18 cellular contexts compared by ENCODE assay signal in the genomic region with DNA sequence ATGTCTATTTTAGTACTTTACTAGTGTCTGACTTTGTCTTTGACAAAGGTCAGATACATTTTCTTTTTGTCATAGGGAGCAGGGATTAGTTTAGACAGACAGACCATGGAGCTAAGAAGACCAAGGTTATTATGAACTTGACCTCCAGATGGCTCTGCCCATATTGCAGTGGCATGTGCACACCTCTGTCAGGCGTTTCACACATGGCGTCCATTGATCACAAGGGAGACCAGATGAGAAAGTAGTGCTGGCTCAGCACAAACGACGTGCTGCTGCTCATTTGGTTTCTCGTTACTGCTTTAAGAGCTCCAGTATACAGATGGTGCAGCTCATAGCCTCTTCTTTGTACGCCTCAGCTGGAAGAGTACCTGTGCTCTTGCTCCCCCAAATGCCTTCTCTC. TPM values are rescaled to one million over a fixed set of nuclear protein-coding genes. Genes with fewer than 3 reads are reported as not detected.
DNase-seq lines count a peak whose midpoint lies in the region; ATAC-seq, FAIRE-seq and TF ChIP-seq lines count a peak whose summit lies in the region.
"Had no signal": no experiment of that assay in that cellular context is flagged by ENCODE, and none has a peak within 500 bp of the region (broad histone marks: within the 10 kb centered on the region; RNA-seq: fewer than 3 reads in every experiment).

No MANE protein-coding gene starts in this region.

- peak overlapping the region in 1 of 2 experiments; percentile 47; a peak in 2 of 5 replicates for H3K4me3 Mint-ChIP-seq in H9
- H3K4me3 Mint-ChIP-seq in endodermal cell = no peak overlapping the region
- no peak overlapping the region for H3K4me3 Mint-ChIP-seq in neural progenitor cell
- H3K4me3 Mint-ChIP-seq: T-helper 1 cell treated with Interleukin-12 subunit alpha and Interleukin-12 subunit beta and Interleukin-4 antibody, amounts not matched to agents 30 μg/mL and 1 μg/mL, for 36 hours had no signal

- POLR2A ChIA-PET in OCI-LY7 (lab: Charles Lee) = interaction anchor here (0.7 to 2.1 kb wide), 2 partner anchors 13 to 488 kb away, joined by 3 to 8 read pairs; no protein-coding TSS in a partner anchor
- POLR2A ChIA-PET in A673 (lab: Charles Lee; ENCODE audit: low non-redundant PET) = no interaction called here

- H2BK120ac ChIP-seq in H9 (ENCODE audit: low read depth, low read length, poor library complexity, severe bottlenecking) = no peak overlapping the region

- H3K9me2 ChIP-seq in OCI-LY7 (ENCODE audit: insufficient read depth, low read length) = no peaks in the 10 kb centered on the region

- H2BK20ac ChIP-seq in H9 (ENCODE audit: low read depth, low read length, poor library complexity, severe bottlenecking) = no peak overlapping the region

- FAIRE-seq in frontal cortex (lab: Jason Lieb, UNC) = no peak

- TF ChIP-seq CTCF in H9 (conservative IDR thresholded peaks at IDR 0.05) (no peak), OCI-LY7 (conservative IDR thresholded peaks at IDR 0.05; ENCODE audit: low read length) (peak; percentile 53; the same call in 1 of the 2 replicates), endodermal cell (conservative IDR thresholded peaks at IDR 0.05) (no peak), neural progenitor cell (IDR thresholded peaks at IDR 0.05) (no peak), A673 (conservative IDR thresholded peaks at IDR 0.05; ENCODE audit: low read depth, low read length) (no peak)

- H3K9me3 Mint-ChIP-seq in H9 (peaks cover 0 to 1% of the 10 kb centered on the region in 2 experiments; a peak in 2 of 5 replicates), endodermal cell (no peaks in the 10 kb centered on the region), neural progenitor cell (no peaks in the 10 kb centered on the region)
- H3K9me3 Mint-ChIP-seq: T-helper 1 cell treated with Interleukin-12 subunit alpha and Interleukin-12 subunit beta and Interleukin-4 antibody, amounts not matched to agents 30 μg/mL and 1 μg/mL, for 36 hours had no signal

- H3K4me1 ChIP-seq in H9 (ENCODE audit: insufficient read depth, low read length) (peaks cover 3% of the 10 kb centered on the region; the same call in 1 of the 2 replicates), OCI-LY7 (ENCODE audit: insufficient read depth, low read length, poor library complexity, severe bottlenecking) (peaks cover 26% of the 10 kb centered on the region), endodermal cell (ENCODE audit: control insufficient read depth, insufficient read depth, low read length) (no peaks in the 10 kb centered on the region), neural progenitor cell (peaks cover 22% of the 10 kb centered on the region), A673 (ENCODE audit: insufficient read depth, low read length, poor library complexity, severe bottlenecking) (no peaks in the 10 kb centered on the region)

- H3K79me1 ChIP-seq in H9 (ENCODE audit: insufficient read depth, low read depth, low read length, poor library complexity, severe bottlenecking) = no peaks in the 10 kb centered on the region

- H3K36me3 ChIP-seq in OCI-LY7 (ENCODE audit: insufficient read depth, low read length) (peaks cover 5% of the 10 kb centered on the region; the same call in 1 of the 2 replicates), endodermal cell (ENCODE audit: control insufficient read depth, insufficient read depth, low read length) (no peaks in the 10 kb centered on the region), neural progenitor cell (no peaks in the 10 kb centered on the region), A673 (ENCODE audit: insufficient read depth, low read length, poor library complexity, severe bottlenecking) (no peaks in the 10 kb centered on the region)

- no peak overlapping the region for H3K27ac Mint-ChIP-seq in H9
- no peak overlapping the region for H3K27ac Mint-ChIP-seq in endodermal cell
- H3K27ac Mint-ChIP-seq in neural progenitor cell = no peak overlapping the region
- H3K27ac Mint-ChIP-seq: T-helper 1 cell treated with Interleukin-12 subunit alpha and Interleukin-12 subunit beta and Interleukin-4 antibody, amounts not matched to agents 30 μg/mL and 1 μg/mL, for 36 hours had no signal

- no peaks in the 10 kb centered on the region for H3K23me2 ChIP-seq in H9 (ENCODE audit: insufficient read length, low read depth, low read length, poor library complexity, severe bottlenecking)

- no peak overlapping the region for H3K4ac ChIP-seq in H9 (ENCODE audit: low read depth, low read length)

- no peak overlapping the region for H4K5ac ChIP-seq in H9 (ENCODE audit: insufficient read length, low read depth, low read length)

- no peak overlapping the region for H3K18ac ChIP-seq in H9 (ENCODE audit: insufficient read length, low read depth, low read length)

- H4K20me1 ChIP-seq in H9 (ENCODE audit: control insufficient read depth, insufficient read depth, insufficient read length) (no peaks in the 10 kb centered on the region), OCI-LY7 (ENCODE audit: insufficient read depth, low read length) (no peaks in the 10 kb centered on the region), neural progenitor cell (ENCODE audit: low read depth) (no peaks in the 10 kb centered on the region)

- no peak overlapping the region for H2AK5ac ChIP-seq in H9 (ENCODE audit: insufficient read length, low read length)

- H2BK15ac ChIP-seq in H9 (ENCODE audit: low read depth, low read length) = no peak overlapping the region

- ATAC-seq in HG03196 (IDR thresholded peaks at IDR 0.05; ENCODE audit: unreplicated experiment) = no peak
- ATAC-seq: PC-3 had no signal

- H3K27me3 Mint-ChIP-seq in H9 (ENCODE audit: low read depth) (peaks cover 98% of the 10 kb centered on the region), endodermal cell (ENCODE audit: insufficient read depth) (peaks cover 82% of the 10 kb centered on the region), neural progenitor cell (ENCODE audit: insufficient read depth, low read depth) (peaks cover 5% of the 10 kb centered on the region)

- BruUV-seq in OCI-LY7 (replicated peaks; lab: Mats Ljungman, UMichigan) = no TSS peak
- no TSS peak for BruUV-seq in A673 (replicated peaks; lab: Mats Ljungman, UMichigan)

- H3K23ac ChIP-seq in H9 (ENCODE audit: insufficient read length, low read depth, low read length) = no peak overlapping the region

- peaks cover 33 to 40% of the 10 kb centered on the region in 2 experiments for H3K4me1 Mint-ChIP-seq in H9
- H3K4me1 Mint-ChIP-seq in endodermal cell = peaks cover 9% of the 10 kb centered on the region
- peaks cover 15% of the 10 kb centered on the region for H3K4me1 Mint-ChIP-seq in neural progenitor cell

- H2AFZ ChIP-seq in H9 (ENCODE audit: low read length) (no peak overlapping the region), OCI-LY7 (ENCODE audit: low read length) (peak overlapping the region; percentile 28; the same call in 1 of the 2 replicates), neural progenitor cell (replicated peaks) (no peak overlapping the region)

- no CpG with 5 or more reads among the region's 6 CpGs for WGBS in H9 (ENCODE audit: extremely low coverage, insufficient read length, low lambda C conversion rate)
- 74 to 75% methylated on average over 6 of the region's 6 CpGs for WGBS in endodermal cell (ENCODE audit: insufficient coverage in 1 of 2, insufficient read length in 1 of 2), 2 experiments

- H3F3A ChIP-seq in neural progenitor cell (ENCODE audit: low read depth) = peaks cover 11% of the 10 kb centered on the region

- no peak overlapping the region for H2BK5ac ChIP-seq in H9 (ENCODE audit: insufficient read length, low read length)

- no peak overlapping the region for H2BK12ac ChIP-seq in H9 (ENCODE audit: insufficient read length, low read depth, low read length)

- H3K9ac ChIP-seq in H9 (ENCODE audit: extremely low read depth, insufficient read length, low read length) = no peak overlapping the region
- no peak overlapping the region for H3K9ac ChIP-seq in endodermal cell (ENCODE audit: extremely low read depth, low read length, poor library complexity, severe bottlenecking)
- no peak overlapping the region for H3K9ac ChIP-seq in neural progenitor cell

- H3K36me3 Mint-ChIP-seq in H9 (ENCODE audit: insufficient read depth in 1 of 3, low read depth in 3 of 3) (peaks cover 0 to 2% (median 0%) of the 10 kb centered on the region in 3 experiments; a peak in 1 of 7 replicates), endodermal cell (ENCODE audit: low read depth) (no peaks in the 10 kb centered on the region), neural progenitor cell (no peaks in the 10 kb centered on the region)

- no peak overlapping the region for H3K56ac ChIP-seq in H9 (ENCODE audit: insufficient read length, low read depth, low read length)

- H3K14ac ChIP-seq in H9 (ENCODE audit: insufficient read depth, low read length) = no peak overlapping the region

- H3K4me3 ChIP-seq in OCI-LY7 (ENCODE audit: low read depth, low read length, poor library complexity, severe bottlenecking) (no peak overlapping the region), endodermal cell (ENCODE audit: low read length) (no peak overlapping the region), neural progenitor cell (no peak overlapping the region), A673 (ENCODE audit: low read depth, low read length, poor library complexity, severe bottlenecking) (no peak overlapping the region)

- no peak overlapping the region for H4K8ac ChIP-seq in H9 (replicated peaks; ENCODE audit: insufficient read length, low read depth, low read length)

- CTCF ChIA-PET in OCI-LY7 (lab: Charles Lee; ENCODE audit: unreplicated experiment) = no interaction called here
- CTCF ChIA-PET in A673 (lab: Charles Lee) = no interaction called here

- H3K27me3 ChIP-seq in H9 (ENCODE audit: insufficient read depth, low read length) = peaks cover 20% of the 10 kb centered on the region
- H3K27me3 ChIP-seq in endodermal cell (ENCODE audit: control insufficient read depth, insufficient read depth, low read length, poor library complexity, severe bottlenecking) = no peaks in the 10 kb centered on the region
- H3K27me3 ChIP-seq in neural progenitor cell = peaks cover 75% of the 10 kb centered on the region
- H3K27me3 ChIP-seq in A673 (replicated peaks; ENCODE audit: insufficient read depth, low read depth, low read length, poor library complexity) = no peaks in the 10 kb centered on the region

- no peak overlapping the region for H3T11ph ChIP-seq in H9 (ENCODE audit: low read length)

- DNase-seq in H9 (no peak), OCI-LY7 (ENCODE audit: low spot score) (peak; percentile 48), endodermal cell (peak; percentile 43), neural progenitor cell (ENCODE audit: low spot score) (no peak), frontal cortex (ENCODE audit: low spot score in 2 of 2) (no peak), A673 (ENCODE audit: low spot score) (no peak)
- DNase-seq: GF-D8, NCI-H1092 treated with DMSO at 0.1 percent for 48 hours, NCI-H1694, NCI-H2081 treated with DMSO at 0.1 percent for 48 hours, NCI-H510A, NCI-H748 treated with DMSO at 0.1 percent for 48 hours, PC-3, SIG-M5 had no signal

- H3K79me2 ChIP-seq in H9 (ENCODE audit: insufficient read depth, low read length) (no peaks in the 10 kb centered on the region), OCI-LY7 (ENCODE audit: insufficient read depth, low read depth, low read length) (no peaks in the 10 kb centered on the region), neural progenitor cell (ENCODE audit: low read depth) (no peaks in the 10 kb centered on the region)

- no peak overlapping the region for H4K91ac ChIP-seq in H9 (ENCODE audit: insufficient read length, low read depth, low read length)

- H3K27ac ChIP-seq in H9 (ENCODE audit: insufficient read length, low read depth, low read length) (no peak overlapping the region), OCI-LY7 (ENCODE audit: low read depth, low read length, poor library complexity, severe bottlenecking) (no peak overlapping the region), endodermal cell (ENCODE audit: low read depth, low read length) (no peak overlapping the region), neural progenitor cell (no peak overlapping the region), A673 (ENCODE audit: low read depth, low read length, poor library complexity, severe bottlenecking) (no peak overlapping the region)
- H3K27ac ChIP-seq: HL-60, RWPE1 had no signal

- H3K4me2 ChIP-seq in H9 (ENCODE audit: insufficient read depth, insufficient read length, low read length) (peak overlapping the region; percentile 2), OCI-LY7 (ENCODE audit: low read length) (no peak overlapping the region), neural progenitor cell (peak overlapping the region; percentile 30)

- intact Hi-C loops in OCI-LY7 (cut with micrococcal nuclease; ENCODE audit: unreplicated experiment) = no loop called here
- intact Hi-C loops in A673 (cut with micrococcal nuclease; ENCODE audit: unreplicated experiment) = no loop called here

- H3K9me3 ChIP-seq in H9 (ENCODE audit: control insufficient read depth, low read depth, low read length) = no peaks in the 10 kb centered on the region
- peaks cover 5% of the 10 kb centered on the region; the same call in 1 of the 2 replicates for H3K9me3 ChIP-seq in OCI-LY7 (ENCODE audit: low read length)
- H3K9me3 ChIP-seq in endodermal cell (ENCODE audit: control insufficient read depth, low read length) = no peaks in the 10 kb centered on the region
- no peaks in the 10 kb centered on the region for H3K9me3 ChIP-seq in neural progenitor cell (ENCODE audit: low read depth)
- H3K9me3 ChIP-seq in A673 (ENCODE audit: low read depth, low read length, poor library complexity, severe bottlenecking) = no peaks in the 10 kb centered on the region

RNA-seq across cellular contexts. Expression of a gene that starts 56.3 kb away (rescaled TPM):
- total RNA-seq in H9 (2021) (1.5 and 2.0 TPM in 2 replicates), OCI-LY7 (2022) (2.4 and 3.0 TPM in 2 replicates), endodermal cell (1 to 10 TPM; 1.1 to 2.7 TPM), neural progenitor cell (ENCODE audit: low replicate concordance) (0.28 and 0.73 TPM in 2 replicates), frontal cortex (0.82 TPM), A673 (2021) (0.84 and 1.2 TPM in 2 replicates)
- 1.8 and 3.1 TPM in 2 replicates for total RNA-seq in OCI-LY7 (2014; rRNA removed; shearing (Covaris generic))
- 0.18 TPM for polyA plus RNA-seq in endodermal cell (2013, experiment 1 of 2)
- 0.17 TPM for polyA plus RNA-seq in endodermal cell (2013, experiment 2 of 2)

Comparison
In these comparisons a context has a peak if more than half of its experiments do, and no peak if none do; other contexts are left out.
1. DNase-seq: peak in OCI-LY7 (single experiment) and endodermal cell (single experiment); none in H9 (single experiment), neural progenitor cell (single experiment), frontal cortex (0 of 2) and A673 (single experiment).